8 cellular contexts compared by ENCODE assay signal in the genomic region with DNA sequence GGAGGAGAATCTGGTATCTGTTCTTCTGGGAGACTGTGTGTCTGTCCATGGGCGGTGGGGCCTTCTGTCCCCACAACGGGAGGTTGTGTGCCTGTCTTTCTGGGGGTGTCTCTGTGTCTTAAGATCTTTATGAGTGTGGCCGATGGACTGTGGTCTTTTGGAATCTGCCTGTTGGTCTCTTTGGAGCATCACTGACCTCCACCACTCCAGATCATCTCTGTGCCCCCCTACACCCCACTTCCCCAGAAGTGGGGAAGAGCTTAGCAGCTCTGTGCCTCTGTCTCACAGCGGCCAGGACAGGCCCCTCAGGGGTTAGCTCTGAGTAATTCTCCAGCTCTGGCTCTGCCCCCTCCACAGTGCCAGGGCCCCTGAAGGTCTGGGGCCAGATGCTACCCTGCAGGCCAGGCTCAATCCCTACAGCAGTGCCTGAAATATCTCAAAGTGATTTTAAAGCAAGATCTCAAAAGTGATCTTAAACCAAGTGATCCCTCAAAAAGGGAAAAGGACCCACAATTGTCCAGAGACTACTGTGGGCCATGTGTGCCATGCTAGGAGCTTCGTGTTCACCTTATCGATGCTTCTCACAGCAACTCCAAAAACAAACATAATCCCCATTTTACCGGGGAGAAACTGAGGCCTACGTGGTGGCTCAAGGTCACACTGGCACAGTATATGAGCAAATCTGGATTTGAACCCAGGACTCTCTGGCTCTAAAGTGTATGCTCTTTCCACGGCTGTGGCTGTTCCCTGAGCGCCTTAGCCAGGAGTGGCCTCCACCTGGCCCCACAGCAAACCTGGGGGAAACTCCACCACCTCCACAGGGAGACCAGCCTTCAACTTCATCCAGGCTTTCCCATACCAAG. TPM values are rescaled to one million over a fixed set of nuclear protein-coding genes. Genes with fewer than 3 reads are reported as not detected.
DNase-seq lines count a peak whose midpoint lies in the region; ATAC-seq, FAIRE-seq and TF ChIP-seq lines count a peak whose summit lies in the region.

No MANE protein-coding gene starts in this region.

- peak overlapping the region; percentile 72 for H3K4me2 ChIP-seq in A549

- TF ChIP-seq CTCF in A549 (IDR thresholded peaks at IDR 0.05) (no peak), choroid plexus epithelial cell (conservative IDR thresholded peaks at IDR 0.05; ENCODE audit: low read depth, low read length) (no peak)

- H3K9me3 ChIP-seq in A549 (no peaks in the 10 kb centered on the region), muscle layer of duodenum (ENCODE audit: control insufficient read depth in 1 of 2, low read length in 2 of 2) (no peaks in the 10 kb centered on the region)

- no peak for TF ChIP-seq RAD21 in A549 (conservative IDR thresholded peaks at IDR 0.05 in 1 of 2, IDR thresholded peaks at IDR 0.05 in 1 of 2)

- CTCF ChIA-PET in A549 (lab: Yijun Ruan, JAX), result interaction anchor here (1.0 to 25.7 kb wide), 19 partner anchors 9 to 849 kb away, joined by 3 to 1736 read pairs (median 11); partner anchors contain the start of genes KRT8, KRT84 and KRT85

- H3K27me3 ChIP-seq in muscle layer of duodenum (ENCODE audit: low read depth, low read length), result no peaks in the 10 kb centered on the region

- H3K4me1 ChIP-seq in A549 (peaks cover 95% of the 10 kb centered on the region), muscle layer of duodenum (ENCODE audit: control insufficient read depth in 1 of 2, insufficient read depth in 2 of 2, low read length in 2 of 2) (peaks cover 21 to 26% of the 10 kb centered on the region in 2 donors)

- H3K4me3 ChIP-seq in A549, result no peak overlapping the region
- H3K4me3 ChIP-seq in choroid plexus epithelial cell (ENCODE audit: low read depth, low read length), result peak overlapping the region; percentile 4
- H3K4me3 ChIP-seq in muscle layer of duodenum (ENCODE audit: low read depth in 1 of 2, low read length in 2 of 2), result no peak overlapping the region

- no peak for TF ChIP-seq EP300 in A549 (IDR thresholded peaks at IDR 0.05)

- POLR2A ChIA-PET in A549 (lab: Yijun Ruan, JAX), result interaction anchor here (0.8 to 2.9 kb wide), 8 partner anchors 30 to 806 kb away, joined by 3 to 28 read pairs (median 4); partner anchors contain the start of genes ATG101, KRT8 and KRT80

- no peak for FAIRE-seq in A549 (lab: Jason Lieb, UNC)

- ATAC-seq in A549, result no peak
- ATAC-seq in GM18873 (IDR thresholded peaks at IDR 0.05; ENCODE audit: low FRiP score, unreplicated experiment), result no peak
- no peak for ATAC-seq in HG03097 (IDR thresholded peaks at IDR 0.05; ENCODE audit: low FRiP score, unreplicated experiment)

- TF ChIP-seq POLR2A in A549 (IDR thresholded peaks at IDR 0.05; ENCODE audit: low read length), result no peak

- 54% methylated on average over 10 of the region's 10 CpGs for WGBS in A549 (ENCODE audit: missing lambda C conversion rate)

- DNase-seq in A549 (ENCODE audit: low read depth in 1 of 2, low spot score in 1 of 2) (no peak), HuH-7 (ENCODE audit: low spot score) (peak; percentile 15), choroid plexus epithelial cell (ENCODE audit: low read depth) (no peak), SK-N-DZ (ENCODE audit: low spot score) (no peak), caudate nucleus (lab: John Stamatoyannopoulos, UW) (no peak)

- H3K27ac ChIP-seq in A549 (peak overlapping the region; percentile 94 to 97), muscle layer of duodenum (ENCODE audit: low read length) (peak overlapping the region; percentile 67), caudate nucleus (ENCODE audit: low read depth, low read length) (no peak overlapping the region)

- H3K36me3 ChIP-seq in muscle layer of duodenum (ENCODE audit: control insufficient read depth in 1 of 2, insufficient read depth in 2 of 2, low read length in 2 of 2), result no peaks in the 10 kb centered on the region

TF ChIP-seq in A549, 52 proteins besides CTCF, POLR2A, EP300 and RAD21 (continues in another document):
- TF ChIP-seq ESRRA (IDR thresholded peaks at IDR 0.05; ENCODE audit: borderline replicate concordance, low read length), result no peak
- TF ChIP-seq ZNF302 (CRISPR knock-in tag; IDR thresholded peaks at IDR 0.05), result peak; percentile 80
- no peak for TF ChIP-seq EHMT2 (IDR thresholded peaks at IDR 0.05; ENCODE audit: low read depth)
- TF ChIP-seq, protein P1, sequence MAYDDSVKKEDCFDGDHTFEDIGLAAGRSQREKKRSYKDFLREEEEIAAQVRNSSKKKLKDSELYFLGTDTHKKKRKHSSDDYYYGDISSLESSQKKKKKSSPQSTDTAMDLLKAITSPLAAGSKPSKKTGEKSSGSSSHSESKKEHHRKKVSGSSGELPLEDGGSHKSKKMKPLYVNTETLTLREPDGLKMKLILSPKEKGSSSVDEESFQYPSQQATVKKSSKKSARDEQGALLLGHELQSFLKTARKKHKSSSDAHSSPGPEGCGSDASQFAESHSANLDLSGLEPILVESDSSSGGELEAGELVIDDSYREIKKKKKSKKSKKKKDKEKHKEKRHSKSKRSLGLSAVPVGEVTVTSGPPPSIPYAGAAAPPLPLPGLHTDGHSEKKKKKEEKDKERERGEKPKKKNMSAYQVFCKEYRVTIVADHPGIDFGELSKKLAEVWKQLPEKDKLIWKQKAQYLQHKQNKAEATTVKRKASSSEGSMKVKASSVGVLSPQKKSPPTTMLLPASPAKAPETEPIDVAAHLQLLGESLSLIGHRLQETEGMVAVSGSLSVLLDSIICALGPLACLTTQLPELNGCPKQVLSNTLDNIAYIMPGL (CRISPR knock-in tag; IDR thresholded peaks at IDR 0.05; ENCODE audit: borderline replicate concordance), result peak; percentile 17; the same call in 1 of the 2 replicates
- no peak for TF ChIP-seq MAZ (IDR thresholded peaks at IDR 0.05; ENCODE audit: borderline replicate concordance, low read depth, low read length)
- no peak for TF ChIP-seq HDAC2 (IDR thresholded peaks at IDR 0.05)
- TF ChIP-seq RARB (CRISPR knock-in tag; IDR thresholded peaks at IDR 0.05), result no peak
- peak; percentile 80 for TF ChIP-seq TP53 (CRISPR knock-in tag; IDR thresholded peaks at IDR 0.05)
- TF ChIP-seq, protein P2, sequence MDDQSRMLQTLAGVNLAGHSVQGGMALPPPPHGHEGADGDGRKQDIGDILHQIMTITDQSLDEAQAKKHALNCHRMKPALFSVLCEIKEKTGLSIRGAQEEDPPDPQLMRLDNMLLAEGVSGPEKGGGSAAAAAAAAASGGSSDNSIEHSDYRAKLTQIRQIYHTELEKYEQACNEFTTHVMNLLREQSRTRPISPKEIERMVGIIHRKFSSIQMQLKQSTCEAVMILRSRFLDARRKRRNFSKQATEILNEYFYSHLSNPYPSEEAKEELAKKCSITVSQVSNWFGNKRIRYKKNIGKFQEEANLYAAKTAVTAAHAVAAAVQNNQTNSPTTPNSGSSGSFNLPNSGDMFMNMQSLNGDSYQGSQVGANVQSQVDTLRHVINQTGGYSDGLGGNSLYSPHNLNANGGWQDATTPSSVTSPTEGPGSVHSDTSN (IDR thresholded peaks at IDR 0.05), result no peak
- TF ChIP-seq ZFP36 (IDR thresholded peaks at IDR 0.05; ENCODE audit: borderline replicate concordance, partially characterized antibody), result no peak
- TF ChIP-seq, protein P3, sequence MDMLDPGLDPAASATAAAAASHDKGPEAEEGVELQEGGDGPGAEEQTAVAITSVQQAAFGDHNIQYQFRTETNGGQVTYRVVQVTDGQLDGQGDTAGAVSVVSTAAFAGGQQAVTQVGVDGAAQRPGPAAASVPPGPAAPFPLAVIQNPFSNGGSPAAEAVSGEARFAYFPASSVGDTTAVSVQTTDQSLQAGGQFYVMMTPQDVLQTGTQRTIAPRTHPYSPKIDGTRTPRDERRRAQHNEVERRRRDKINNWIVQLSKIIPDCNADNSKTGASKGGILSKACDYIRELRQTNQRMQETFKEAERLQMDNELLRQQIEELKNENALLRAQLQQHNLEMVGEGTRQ (IDR thresholded peaks at IDR 0.05), result no peak
- TF ChIP-seq JUNB (IDR thresholded peaks at IDR 0.05), result no peak
- peak; percentile 80 for TF ChIP-seq HOXB13 (CRISPR knock-in tag; IDR thresholded peaks at IDR 0.05; ENCODE audit: low read depth)
- TF ChIP-seq, protein P4, sequence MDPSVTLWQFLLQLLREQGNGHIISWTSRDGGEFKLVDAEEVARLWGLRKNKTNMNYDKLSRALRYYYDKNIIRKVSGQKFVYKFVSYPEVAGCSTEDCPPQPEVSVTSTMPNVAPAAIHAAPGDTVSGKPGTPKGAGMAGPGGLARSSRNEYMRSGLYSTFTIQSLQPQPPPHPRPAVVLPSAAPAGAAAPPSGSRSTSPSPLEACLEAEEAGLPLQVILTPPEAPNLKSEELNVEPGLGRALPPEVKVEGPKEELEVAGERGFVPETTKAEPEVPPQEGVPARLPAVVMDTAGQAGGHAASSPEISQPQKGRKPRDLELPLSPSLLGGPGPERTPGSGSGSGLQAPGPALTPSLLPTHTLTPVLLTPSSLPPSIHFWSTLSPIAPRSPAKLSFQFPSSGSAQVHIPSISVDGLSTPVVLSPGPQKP (IDR thresholded peaks at IDR 0.05; ENCODE audit: low read depth, low read length), result no peak

RNA-seq across cellular contexts. Expression of gene KRT78, which starts 26.0 kb away (rescaled TPM):
- polyA plus RNA-seq in A549 (2011; rRNA removed) (0.09 TPM in 1 of 2 replicates, not detected in the other), A549 (2017; fragmentation: RNase III; extraction: RNeasy Plus Mini Kit Qiagen cat#74134 plus additional on column Dnase treatment) (0.12 TPM in 2 of 3 replicates, not detected in the other)
- polyA plus RNA-seq in A549 (2012; cell fraction: cytosol; rRNA removed), result 0.03 TPM in 2 replicates
- polyA plus RNA-seq in A549 (2012; cell fraction: nucleus; rRNA removed), result 0.20 and 0.29 TPM in 2 replicates
- polyA minus RNA-seq in A549 (2011; rRNA and poly(A)+ RNA removed), result 0.17 TPM in 1 of 2 replicates, not detected in the other
- polyA plus RNA-seq in SK-N-DZ (2014; cell fraction: cytosol; rRNA removed), result not detected in 2 replicates
- polyA plus RNA-seq in SK-N-DZ (2014; cell fraction: nucleus; rRNA removed), result not detected in 2 replicates

RNA-seq across cellular contexts. Expression of gene KRT8, which starts 30.1 kb away (rescaled TPM):
- 1,385 and 2,250 TPM in 2 replicates for polyA plus RNA-seq in A549 (2011; rRNA removed)
- 2,547 and 2,774 TPM in 2 replicates for polyA plus RNA-seq in A549 (2012; cell fraction: cytosol; rRNA removed)
- polyA plus RNA-seq in A549 (2012; cell fraction: nucleus; rRNA removed), result 3,370 and 4,681 TPM in 2 replicates
- polyA plus RNA-seq in A549 (2017; fragmentation: RNase III; extraction: RNeasy Plus Mini Kit Qiagen cat#74134 plus additional on column Dnase treatment), result 3,173 to 3,781 TPM (median 3,633 TPM) in 3 replicates
- polyA minus RNA-seq in A549 (2011; rRNA and poly(A)+ RNA removed), result 2,077 and 2,477 TPM in 2 replicates
- polyA plus RNA-seq in SK-N-DZ (2014; cell fraction: cytosol; rRNA removed), result 1.5 and 1.8 TPM in 2 replicates
- 0.25 and 0.31 TPM in 2 replicates for polyA plus RNA-seq in SK-N-DZ (2014; cell fraction: nucleus; rRNA removed)

RNA-seq across cellular contexts. Expression of gene KRT79, which starts 40.7 kb away (rescaled TPM):
- 0.05 and 0.07 TPM in 2 replicates for polyA plus RNA-seq in A549 (2011; rRNA removed)
- polyA plus RNA-seq in A549 (2012; cell fraction: cytosol; rRNA removed), result 0.04 and 0.07 TPM in 2 replicates
- 0.12 and 0.47 TPM in 2 replicates for polyA plus RNA-seq in A549 (2012; cell fraction: nucleus; rRNA removed)
- 0.08 TPM in 1 of 3 replicates, not detected in the others for polyA plus RNA-seq in A549 (2017; fragmentation: RNase III; extraction: RNeasy Plus Mini Kit Qiagen cat#74134 plus additional on column Dnase treatment)
- polyA minus RNA-seq in A549 (2011; rRNA and poly(A)+ RNA removed), result 0.29 TPM in 1 of 2 replicates, not detected in the other
- polyA plus RNA-seq in SK-N-DZ (2014; cell fraction: cytosol; rRNA removed), result not detected in 2 replicates
- not detected in 2 replicates for polyA plus RNA-seq in SK-N-DZ (2014; cell fraction: nucleus; rRNA removed)
